ENCODE assay signal across 26 cellular contexts in the genomic region with DNA sequence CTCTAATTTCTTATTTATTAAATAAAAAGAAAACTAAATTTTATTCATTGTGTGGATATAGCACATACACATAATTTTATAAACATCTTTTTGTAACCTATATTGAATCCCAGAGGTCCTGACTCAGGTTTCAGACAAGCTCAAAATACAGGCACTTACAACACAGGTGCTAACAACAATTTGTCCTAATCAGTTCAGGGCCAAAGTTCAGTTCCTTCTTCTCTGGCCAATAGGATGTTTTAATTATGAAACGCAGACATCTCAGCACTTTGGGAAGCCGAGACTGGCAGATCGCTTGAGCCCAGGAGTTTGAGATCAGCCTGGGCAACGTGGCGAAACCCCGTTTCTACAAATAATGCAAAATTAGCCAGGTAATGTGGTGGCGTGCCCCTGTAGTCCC.
"Had no signal": no experiment of that assay in that cellular context is flagged by ENCODE, and none has a peak within 500 bp of the region (broad histone marks: within the 10 kb centered on the region; RNA-seq: fewer than 3 reads in every experiment).

No MANE protein-coding gene starts in this region.

- H3K36me3 ChIP-seq: SJCRH30 had no signal

- H3K9me3 ChIP-seq: SJCRH30, SK-N-SH had no signal

- H3K4me3 Mint-ChIP-seq: activated CD4-positive, alpha-beta memory T cell treated with anti-CD3 and anti-CD28 coated beads for 36 hours; activated CD4-positive, alpha-beta T cell treated with anti-CD3 and anti-CD28 coated beads, Interleukin-2, amount 10 ng/mL, durations not matched to agents 7 days and 5 days; activated naive CD8-positive, alpha-beta T cell; activated T-cell treated with anti-CD3 and anti-CD28 coated beads, Interleukin-2, amount 50 U/mL, for 4 hours; brain; central memory CD8-positive, alpha-beta T cell had no signal

- H3K4me3 ChIP-seq: SJCRH30 had no signal

- H3K9ac ChIP-seq: SK-N-SH had no signal

- H3K36me3 Mint-ChIP-seq: activated CD4-positive, alpha-beta memory T cell treated with anti-CD3 and anti-CD28 coated beads for 36 hours; brain had no signal

- ATAC-seq: activated T-cell treated with anti-CD3 and anti-CD28 coated beads, Interleukin-2, amount 50 U/mL, for 4 hours; Panc1 had no signal

- H3K4me2 ChIP-seq: SK-N-SH had no signal

- H3K27ac ChIP-seq: SJCRH30, VCaP had no signal

- H3K9me2 ChIP-seq: SK-N-SH had no signal

- H3K27me3 ChIP-seq: SJCRH30 had no signal

- DNase-seq: activated CD4-positive, alpha-beta memory T cell treated with anti-CD3 and anti-CD28 coated beads for 36 hours; activated CD4-positive, alpha-beta T cell treated with anti-CD3 and anti-CD28 coated beads, Interleukin-2, amount 10 ng/mL, durations not matched to agents 7 days and 5 days; activated CD4-positive, CD25-positive, alpha-beta regulatory T cell; activated CD8-positive, alpha-beta memory T cell treated with anti-CD3 and anti-CD28 coated beads for 24 hours; activated effector memory CD4-positive, alpha-beta T cell treated with anti-CD3 and anti-CD28 coated beads, Interleukin-2, amount 50 U/mL, for 16 hours; activated naive CD4-positive, alpha-beta T cell treated with Interleukin-2 at 50 U/mL for 16 hours; activated T-cell treated with anti-CD3 and anti-CD28 coated beads, Interleukin-2, amount 50 U/mL, for 4 hours; amygdala; Karpas-422; MM.1S; NCI-H1694 treated with DMSO at 0.1 percent for 48 hours; NCI-H2029 treated with DMSO at 0.1 percent for 48 hours; NCI-H510A treated with DMSO at 0.1 percent for 48 hours; NCI-H748 treated with DMSO at 0.1 percent for 48 hours; NK-92 treated with Interleukin-12 subunit alpha and Interleukin-12 subunit beta, amount 100 ng/mL, for 24 hours; OCI-M1; Right ventricle myocardium superior; RPMI8226; SJCRH30; SK-N-SH; T-helper 1 cell had no signal

- H3K27ac Mint-ChIP-seq: activated CD4-positive, alpha-beta memory T cell treated with anti-CD3 and anti-CD28 coated beads for 36 hours; activated CD4-positive, alpha-beta T cell treated with anti-CD3 and anti-CD28 coated beads, Interleukin-2, amount 10 ng/mL, durations not matched to agents 7 days and 5 days; activated naive CD8-positive, alpha-beta T cell had no signal

- H3K9me3 Mint-ChIP-seq: activated CD4-positive, alpha-beta memory T cell treated with anti-CD3 and anti-CD28 coated beads for 36 hours; activated CD4-positive, alpha-beta T cell treated with anti-CD3 and anti-CD28 coated beads, Interleukin-2, amount 10 ng/mL, durations not matched to agents 7 days and 5 days; activated T-cell treated with anti-CD3 and anti-CD28 coated beads, Interleukin-2, amount 50 U/mL, for 4 hours; central memory CD8-positive, alpha-beta T cell had no signal

- H3K27me3 Mint-ChIP-seq: activated CD4-positive, alpha-beta memory T cell treated with anti-CD3 and anti-CD28 coated beads for 36 hours; activated CD4-positive, alpha-beta T cell treated with anti-CD3 and anti-CD28 coated beads, Interleukin-2, amount 10 ng/mL, durations not matched to agents 7 days and 5 days; activated naive CD8-positive, alpha-beta T cell; brain; central memory CD8-positive, alpha-beta T cell had no signal
